ENCODE assay signal across 19 cellular contexts in genomic region chr1:209816923-209817322, GRCh38. TPM values are rescaled to one million over a fixed set of nuclear protein-coding genes. Genes with fewer than 3 reads are reported as not detected.
"Had no signal": no experiment of that assay in that cellular context is flagged by ENCODE, and none has a peak within 500 bp of the region (broad histone marks: within the 10 kb centered on the region; RNA-seq: fewer than 3 reads in every experiment).

No MANE protein-coding gene starts in this region.

- H3K36me3 ChIP-seq: colonic mucosa, left lung had no signal

- H3K36me3 Mint-ChIP-seq: activated naive CD8-positive, alpha-beta T cell treated with anti-CD3 and anti-CD28 coated beads for 36 hours; natural killer cell; T-cell; type B pancreatic cell had no signal

- H3K27me3 ChIP-seq: colonic mucosa had no signal

- H3K4me3 Mint-ChIP-seq: activated T-cell treated with anti-CD3 and anti-CD28 coated beads, Interleukin-2, amount 50 U/mL, for 24 hours; natural killer cell; T-cell; T-helper 2 cell treated with Interferon-gamma antibody and Interleukin-4, amounts not matched to agents 5 μg/mL and 100 μg/mL, for 36 hours had no signal

- H3K4me1 ChIP-seq: colonic mucosa, left lung had no signal

- DNase-seq: activated CD4-positive, alpha-beta T cell treated with anti-CD3 and anti-CD28 coated beads for 1 hour; activated CD8-positive, alpha-beta memory T cell treated with anti-CD3 and anti-CD28 coated beads for 24 hours; activated CD8-positive, alpha-beta memory T cell treated with anti-CD3 and anti-CD28 coated beads, Interleukin-2, amount 50 U/mL, for 4 hours; activated naive CD8-positive, alpha-beta T cell treated with anti-CD3 and anti-CD28 coated beads for 36 hours; activated T-cell treated with anti-CD3 and anti-CD28 coated beads, Interleukin-2, amount 50 U/mL, for 24 hours; colonic mucosa; dorsolateral prefrontal cortex; foreskin fibroblast; left lung; midbrain; natural killer cell; stimulated activated CD4-positive, alpha-beta T cell treated with anti-CD3 and anti-CD28 coated beads, Interleukin-4, amount 100 ng/mL, for 4 hours; stimulated activated naive CD8-positive, alpha-beta T cell treated with anti-CD3 and anti-CD28 coated beads, Interleukin-15, Interleukin-2, amounts not matched to agents 100 U/mL and 50 U/mL, for 24 hours; T-cell had no signal

- H3K9me3 Mint-ChIP-seq: activated naive CD8-positive, alpha-beta T cell treated with anti-CD3 and anti-CD28 coated beads for 36 hours; activated T-cell treated with anti-CD3 and anti-CD28 coated beads, Interleukin-2, amount 50 U/mL, for 24 hours; activated T-helper 17 cell treated with anti-CD3 and anti-CD28 coated beads, Interleukin-2, amount 50 U/mL, for 72 hours; natural killer cell; T-helper 2 cell treated with Interferon-gamma antibody and Interleukin-4, amounts not matched to agents 5 μg/mL and 100 μg/mL, for 36 hours; type B pancreatic cell had no signal

- H3K4me1 Mint-ChIP-seq: activated T-helper 17 cell treated with anti-CD3 and anti-CD28 coated beads, Interleukin-2, amount 50 U/mL, for 72 hours; natural killer cell had no signal

- H3K4me3 ChIP-seq: colonic mucosa, dorsolateral prefrontal cortex, left lung, lung had no signal

- H3K9me3 ChIP-seq: colonic mucosa, left lung had no signal

- H3K27ac Mint-ChIP-seq: activated T-cell treated with anti-CD3 and anti-CD28 coated beads, Interleukin-2, amount 50 U/mL, for 24 hours; natural killer cell; T-cell; T-helper 2 cell treated with Interferon-gamma antibody and Interleukin-4, amounts not matched to agents 5 μg/mL and 100 μg/mL, for 36 hours had no signal

- H3K27ac ChIP-seq: colonic mucosa, dorsolateral prefrontal cortex, left lung had no signal

RNA-seq across cellular contexts. Expression of gene IRF6, which starts 11.0 kb away (rescaled TPM):
- total RNA-seq: osteocyte had no signal
